12 cellular contexts compared by ENCODE assay signal in the genomic region with DNA sequence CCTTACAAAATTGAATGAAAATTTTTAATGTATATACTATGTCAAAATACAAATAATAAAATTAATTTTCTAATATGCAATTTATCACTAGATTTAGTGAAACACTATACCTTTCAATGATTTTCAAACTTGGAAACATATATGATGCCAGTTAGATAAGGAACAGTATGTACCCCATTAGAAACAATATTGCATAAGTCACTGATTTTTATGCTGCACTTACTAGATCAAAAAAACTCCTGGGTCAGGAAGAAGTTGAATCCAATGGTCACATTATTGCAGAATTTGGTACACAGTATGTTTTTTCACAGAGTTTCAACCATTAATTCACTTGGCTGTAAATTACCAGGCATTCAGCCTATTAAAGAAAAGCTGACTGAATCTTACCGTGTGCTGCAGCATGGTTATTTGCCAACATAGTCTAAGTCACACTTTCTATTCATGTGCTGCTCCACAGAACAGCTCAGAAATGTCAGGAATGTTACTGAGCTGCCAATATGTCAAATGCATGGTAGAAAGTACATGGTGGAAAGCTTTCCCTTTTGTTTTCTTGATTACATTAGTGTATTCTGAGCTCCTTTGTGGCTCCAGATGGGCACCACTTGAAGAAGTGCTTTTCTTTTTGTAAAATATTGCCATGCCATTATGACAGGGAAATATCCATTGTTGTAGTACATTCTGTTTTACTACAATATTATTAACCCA. TPM values are rescaled to one million over a fixed set of nuclear protein-coding genes. Genes with fewer than 3 reads are reported as not detected.
DNase-seq lines count a peak whose midpoint lies in the region; ATAC-seq and TF ChIP-seq lines count a peak whose summit lies in the region.
"Had no signal": no experiment of that assay in that cellular context is flagged by ENCODE, and none has a peak within 500 bp of the region (broad histone marks: within the 10 kb centered on the region; RNA-seq: fewer than 3 reads in every experiment).

No MANE protein-coding gene starts in this region.

- no peaks in the 10 kb centered on the region for H3K79me2 ChIP-seq in fibroblast of lung (ENCODE audit: control insufficient read depth, insufficient read depth, low read length)

- no peak for TF ChIP-seq CTCF in RWPE1 (conservative IDR thresholded peaks at IDR 0.05; ENCODE audit: low read depth)
- no peak for TF ChIP-seq CTCF in fibroblast of lung (conservative IDR thresholded peaks at IDR 0.05 in 1 of 2, IDR thresholded peaks at IDR 0.05 in 1 of 2; ENCODE audit: low read depth in 1 of 2, low read length in 2 of 2)

- DNase-seq in AG08396 (ENCODE audit: low spot score): peak; percentile 69
- peak; percentile 56 for DNase-seq in RWPE1 (ENCODE audit: low spot score)
- peak; percentile 90 to 91 for DNase-seq in fibroblast of lung (ENCODE audit: low read depth in 2 of 2)
- peak; percentile 71 for DNase-seq in myocyte (ENCODE audit: low read depth)
- no peak for DNase-seq in effector memory CD4-positive, alpha-beta T cell
- DNase-seq in globus pallidus (ENCODE audit: low spot score): no peak
- DNase-seq: C1 segment of cervical spinal cord; effector CD4-positive, alpha-beta T cell; midbrain; NK-92 treated with Interleukin-12 subunit alpha and Interleukin-12 subunit beta, amount 100 ng/mL, for 24 hours had no signal

- no peaks in the 10 kb centered on the region for H3K9me3 ChIP-seq in fibroblast of lung (ENCODE audit: control insufficient read depth, insufficient read depth, low read depth, low read length)
- no peaks in the 10 kb centered on the region for H3K9me3 ChIP-seq in effector memory CD4-positive, alpha-beta T cell (ENCODE audit: control insufficient read depth, low read length)

- POLR2A ChIA-PET in RWPE1 (lab: Yijun Ruan, JAX; ENCODE audit: low non-redundant PET): no interaction called here

- peaks cover 2% of the 10 kb centered on the region for H3K4me1 ChIP-seq in fibroblast of lung (ENCODE audit: control insufficient read depth, extremely low read depth, insufficient read depth, low read length)
- no peaks in the 10 kb centered on the region for H3K4me1 ChIP-seq in effector memory CD4-positive, alpha-beta T cell (ENCODE audit: control insufficient read depth, insufficient read depth, low read length, poor library complexity, severe bottlenecking)

- no peaks in the 10 kb centered on the region for H3K27me3 ChIP-seq in fibroblast of lung (ENCODE audit: control insufficient read depth, insufficient read depth, low read length)
- H3K27me3 ChIP-seq in effector memory CD4-positive, alpha-beta T cell (replicated peaks; ENCODE audit: control insufficient read depth, insufficient read depth, low read length, poor library complexity, severe bottlenecking): no peaks in the 10 kb centered on the region

- H4K20me1 ChIP-seq in fibroblast of lung (ENCODE audit: control insufficient read depth, extremely low read depth, insufficient read depth, low read length): no peaks in the 10 kb centered on the region

- no peaks in the 10 kb centered on the region for H3K36me3 ChIP-seq in fibroblast of lung (ENCODE audit: control insufficient read depth, insufficient read depth, low read length)
- no peaks in the 10 kb centered on the region for H3K36me3 ChIP-seq in effector memory CD4-positive, alpha-beta T cell (ENCODE audit: control insufficient read depth, insufficient read depth, low read length)

- H3K4me2 ChIP-seq in fibroblast of lung (ENCODE audit: extremely low read depth, insufficient read depth, low read length): peak overlapping the region; percentile 48

- no peak for ATAC-seq in HG02885 (IDR thresholded peaks at IDR 0.05; ENCODE audit: poor library complexity, unreplicated experiment)
- no peak for ATAC-seq in GM21390 (IDR thresholded peaks at IDR 0.05; ENCODE audit: unreplicated experiment)

- H2AFZ ChIP-seq in fibroblast of lung (ENCODE audit: low read length): no peak overlapping the region

- CTCF ChIA-PET in RWPE1 (lab: Yijun Ruan, JAX): interaction anchor here (0.5 kb wide), 1 partner anchor 438 kb away, joined by 4 read pairs; no protein-coding TSS in a partner anchor

- H3K27ac ChIP-seq in RWPE1 (no peak overlapping the region), fibroblast of lung (ENCODE audit: insufficient read depth, low read length) (no peak overlapping the region)
- no peak overlapping the region for H3K27ac ChIP-seq in effector memory CD4-positive, alpha-beta T cell (ENCODE audit: insufficient read depth, low read length, poor library complexity, severe bottlenecking)

- H3K9ac ChIP-seq in fibroblast of lung (ENCODE audit: insufficient read depth, low read length): no peak overlapping the region

- H3K4me3 ChIP-seq in fibroblast of lung (replicated peaks in 1 of 4; ENCODE audit: control extremely low read depth in 1 of 4, insufficient read depth in 1 of 4, low read depth in 3 of 4, low read length in 4 of 4): peak overlapping the region in 1 of 4 experiments; percentile 5
- no peak overlapping the region for H3K4me3 ChIP-seq in effector memory CD4-positive, alpha-beta T cell (ENCODE audit: insufficient read depth, low read depth, low read length, poor library complexity, severe bottlenecking)

RNA-seq across cellular contexts. Expression of a gene that starts 9.9 kb away (rescaled TPM):
- total RNA-seq in fibroblast of lung (3.1 and 7.3 TPM in 2 replicates), myocyte (9.2 and 17.2 TPM in 2 replicates)
- polyA plus RNA-seq in fibroblast of lung: 41.8 and 44.6 TPM in 2 replicates
- polyA plus RNA-seq in fibroblast of lung (2012): 19.8 and 20.1 TPM in 2 replicates
- polyA minus RNA-seq in fibroblast of lung (ENCODE audit: low replicate concordance): 10.4 and 14.1 TPM in 2 replicates
- 24.0 TPM for polyA plus RNA-seq in myocyte (2012)

Comparison
In these comparisons a context has a peak if more than half of its experiments do, and no peak if none do; other contexts are left out.
1. DNase-seq: peak in AG08396 (single experiment), RWPE1 (single experiment), fibroblast of lung (2 of 2) and myocyte (single experiment); none in effector memory CD4-positive, alpha-beta T cell (0 of 3) and globus pallidus (single experiment).